19 cellular contexts compared by ENCODE assay signal in genomic region chr6:14451594-14452374, GRCh38.
A peak's percentile ranks its signal among the peaks of the same experiment; 100 is the strongest.
DNase-seq lines count a peak whose midpoint lies in the region; ATAC-seq and TF ChIP-seq lines count a peak whose summit lies in the region.
"Had no signal": no experiment of that assay in that cellular context is flagged by ENCODE, and none has a peak within 500 bp of the region (broad histone marks: within the 10 kb centered on the region; RNA-seq: fewer than 3 reads in every experiment).

No MANE protein-coding gene starts in this region.

- H3K27ac ChIP-seq in DND-41 (ENCODE audit: low read length) = peak overlapping the region; percentile 90
- H3K27ac ChIP-seq in naive thymus-derived CD4-positive, alpha-beta T cell (ENCODE audit: low read depth, low read length) = no peak overlapping the region
- H3K27ac ChIP-seq: KMS-11 had no signal

- peaks cover 86% of the 10 kb centered on the region for H3K4me1 ChIP-seq in DND-41 (ENCODE audit: insufficient read depth, low read length)
- H3K4me1 ChIP-seq in naive thymus-derived CD4-positive, alpha-beta T cell (ENCODE audit: control insufficient read depth in 2 of 2, insufficient read depth in 2 of 2, low read length in 2 of 2) = peaks cover 23 to 41% of the 10 kb centered on the region in 2 donors

- no peaks in the 10 kb centered on the region for H3K27me3 Mint-ChIP-seq in activated T-cell treated with anti-CD3 and anti-CD28 coated beads, Interleukin-2, amount 50 U/mL, for 24 hours
- H3K27me3 Mint-ChIP-seq in activated T-cell treated with anti-CD3 and anti-CD28 coated beads, Interleukin-2, amount 50 U/mL, for 4 hours (ENCODE audit: low read depth) = no peaks in the 10 kb centered on the region
- no peaks in the 10 kb centered on the region for H3K27me3 Mint-ChIP-seq in activated CD4-positive, alpha-beta memory T cell treated with anti-CD3 and anti-CD28 coated beads, Interleukin-2, amount 10 ng/mL, durations not matched to agents 7 days and 5 days
- H3K27me3 Mint-ChIP-seq in naive thymus-derived CD4-positive, alpha-beta T cell = no peaks in the 10 kb centered on the region
- peaks cover 7% of the 10 kb centered on the region; the same call in 1 of the 2 replicates for H3K27me3 Mint-ChIP-seq in HFFc6 (ENCODE audit: insufficient read depth)

- no peak overlapping the region for H3K4me3 ChIP-seq in DND-41 (ENCODE audit: low read depth in 1 of 2, low read length in 2 of 2)
- no peak overlapping the region for H3K4me3 ChIP-seq in naive thymus-derived CD4-positive, alpha-beta T cell (ENCODE audit: low read length)
- H3K4me3 ChIP-seq: HAP-1, MG63 had no signal

- POLR2A ChIA-PET in activated CD4-positive, alpha-beta memory T cell treated with anti-CD3 and anti-CD28 coated beads, Interleukin-2, amount 10 ng/mL, durations not matched to agents 7 days and 5 days (lab: Charles Lee) = interaction anchor here (1.0 kb wide), 2 partner anchors 240 to 280 kb away, joined by 3 read pairs; no protein-coding TSS in a partner anchor
- POLR2A ChIA-PET in naive thymus-derived CD4-positive, alpha-beta T cell (lab: Charles Lee) = interaction anchor here (0.6 to 2.6 kb wide), 2 partner anchors 20 to 209 kb away, joined by 5 to 6 read pairs; no protein-coding TSS in a partner anchor

- H3K36me3 ChIP-seq in DND-41 (ENCODE audit: insufficient read depth, low read length) = no peaks in the 10 kb centered on the region
- H3K36me3 ChIP-seq in naive thymus-derived CD4-positive, alpha-beta T cell (ENCODE audit: control insufficient read depth in 2 of 3, insufficient read depth in 3 of 3, low read length in 3 of 3) = no peaks in the 10 kb centered on the region
- H3K36me3 ChIP-seq: HAP-1, MG63 had no signal

- no peaks in the 10 kb centered on the region for H3K79me2 ChIP-seq in DND-41 (ENCODE audit: insufficient read depth, low read length)

- peaks cover 87% of the 10 kb centered on the region for H3K4me1 Mint-ChIP-seq in activated T-cell treated with anti-CD3 and anti-CD28 coated beads, Interleukin-2, amount 50 U/mL, for 24 hours (ENCODE audit: low read depth)
- H3K4me1 Mint-ChIP-seq in activated T-cell treated with anti-CD3 and anti-CD28 coated beads, Interleukin-2, amount 50 U/mL, for 4 hours (ENCODE audit: low read depth) = peaks cover 58% of the 10 kb centered on the region
- peaks cover 76% of the 10 kb centered on the region for H3K4me1 Mint-ChIP-seq in activated CD4-positive, alpha-beta memory T cell treated with anti-CD3 and anti-CD28 coated beads, Interleukin-2, amount 10 ng/mL, durations not matched to agents 7 days and 5 days
- H3K4me1 Mint-ChIP-seq in naive thymus-derived CD4-positive, alpha-beta T cell = peaks cover 45 to 74% (median 64%) of the 10 kb centered on the region in 7 donors
- H3K4me1 Mint-ChIP-seq in HFFc6 (ENCODE audit: low read depth) = peaks cover 16% of the 10 kb centered on the region

- no peaks in the 10 kb centered on the region for H3K36me3 Mint-ChIP-seq in activated T-cell treated with anti-CD3 and anti-CD28 coated beads, Interleukin-2, amount 50 U/mL, for 24 hours (ENCODE audit: low read depth)
- H3K36me3 Mint-ChIP-seq in activated T-cell treated with anti-CD3 and anti-CD28 coated beads, Interleukin-2, amount 50 U/mL, for 4 hours (ENCODE audit: insufficient read depth) = no peaks in the 10 kb centered on the region
- H3K36me3 Mint-ChIP-seq in activated CD4-positive, alpha-beta memory T cell treated with anti-CD3 and anti-CD28 coated beads, Interleukin-2, amount 10 ng/mL, durations not matched to agents 7 days and 5 days (ENCODE audit: low read depth) = peaks cover 11% of the 10 kb centered on the region
- peaks cover 3 to 16% (median 4%) of the 10 kb centered on the region in 5 donors for H3K36me3 Mint-ChIP-seq in naive thymus-derived CD4-positive, alpha-beta T cell
- H3K36me3 Mint-ChIP-seq in HFFc6 (ENCODE audit: low read depth) = no peaks in the 10 kb centered on the region
- H3K36me3 Mint-ChIP-seq: CD4-positive, CD25-positive, alpha-beta regulatory T cell had no signal

- DNase-seq in activated T-cell treated with anti-CD3 and anti-CD28 coated beads, Interleukin-2, amount 50 U/mL, for 24 hours = no peak
- no peak for DNase-seq in activated T-cell treated with anti-CD3 and anti-CD28 coated beads, Interleukin-2, amount 50 U/mL, for 4 hours
- DNase-seq in DND-41 = no peak
- DNase-seq in activated CD4-positive, alpha-beta memory T cell treated with anti-CD3 and anti-CD28 coated beads, Interleukin-2, amount 10 ng/mL, durations not matched to agents 7 days and 5 days = no peak
- no peak for DNase-seq in naive thymus-derived CD4-positive, alpha-beta T cell
- DNase-seq in HFFc6 = no peak
- no peak for DNase-seq in left colon
- DNase-seq in NCI-H345 (lab: John Stamatoyannopoulos, UW) = no peak
- DNase-seq: Calu3, DMS79, MG63, NCI-H1092, NCI-H146, NCI-H2081 treated with DMSO at 0.1 percent for 48 hours, NCI-H2227 treated with DMSO at 0.1 percent for 48 hours, NCI-H524 treated with DMSO at 0.1 percent for 48 hours had no signal

- intact Hi-C loops in naive thymus-derived CD4-positive, alpha-beta T cell (cut with micrococcal nuclease) = loop anchor here (1.0 to 10.0 kb wide), 10 partner anchors 175 to 796 kb away; partner anchors contain the start of gene JARID2 (in 2 of the 2)
- intact Hi-C loops in left colon (cut with DNase I, micrococcal nuclease) = no loop called here

- H3K4me3 Mint-ChIP-seq in activated T-cell treated with anti-CD3 and anti-CD28 coated beads, Interleukin-2, amount 50 U/mL, for 24 hours = no peak overlapping the region
- no peak overlapping the region for H3K4me3 Mint-ChIP-seq in activated T-cell treated with anti-CD3 and anti-CD28 coated beads, Interleukin-2, amount 50 U/mL, for 4 hours
- no peak overlapping the region for H3K4me3 Mint-ChIP-seq in activated CD4-positive, alpha-beta memory T cell treated with anti-CD3 and anti-CD28 coated beads, Interleukin-2, amount 10 ng/mL, durations not matched to agents 7 days and 5 days
- H3K4me3 Mint-ChIP-seq in naive thymus-derived CD4-positive, alpha-beta T cell = no peak overlapping the region
- H3K4me3 Mint-ChIP-seq in HFFc6 = no peak overlapping the region

- H3K4me2 ChIP-seq in DND-41 (ENCODE audit: insufficient read depth, low read length) = peak overlapping the region; percentile 16
- H3K4me2 ChIP-seq: KMS-11 had no signal

- peaks cover 7% of the 10 kb centered on the region for H3K9me3 Mint-ChIP-seq in activated T-cell treated with anti-CD3 and anti-CD28 coated beads, Interleukin-2, amount 50 U/mL, for 24 hours
- H3K9me3 Mint-ChIP-seq in activated T-cell treated with anti-CD3 and anti-CD28 coated beads, Interleukin-2, amount 50 U/mL, for 4 hours = peaks cover 12% of the 10 kb centered on the region
- peaks cover 10% of the 10 kb centered on the region for H3K9me3 Mint-ChIP-seq in activated CD4-positive, alpha-beta memory T cell treated with anti-CD3 and anti-CD28 coated beads, Interleukin-2, amount 10 ng/mL, durations not matched to agents 7 days and 5 days
- H3K9me3 Mint-ChIP-seq in naive thymus-derived CD4-positive, alpha-beta T cell = peaks cover 0 to 16% (median 5%) of the 10 kb centered on the region in 11 donors
- peaks cover 5% of the 10 kb centered on the region; the same call in 1 of the 2 replicates for H3K9me3 Mint-ChIP-seq in HFFc6

- no peaks in the 10 kb centered on the region for H3K27me3 ChIP-seq in DND-41 (ENCODE audit: insufficient read depth, low read length, poor library complexity)
- no peaks in the 10 kb centered on the region for H3K27me3 ChIP-seq in naive thymus-derived CD4-positive, alpha-beta T cell (ENCODE audit: control insufficient read depth in 2 of 2, insufficient read depth in 2 of 2, low read length in 2 of 2)
- H3K27me3 ChIP-seq: MG63 had no signal

- peak overlapping the region; percentile 87 for H3K27ac Mint-ChIP-seq in activated T-cell treated with anti-CD3 and anti-CD28 coated beads, Interleukin-2, amount 50 U/mL, for 24 hours
- H3K27ac Mint-ChIP-seq in activated CD4-positive, alpha-beta memory T cell treated with anti-CD3 and anti-CD28 coated beads, Interleukin-2, amount 10 ng/mL, durations not matched to agents 7 days and 5 days = peak overlapping the region; percentile 17
- peak overlapping the region in 5 of 9 donors; percentile 36 to 68 (median 66) for H3K27ac Mint-ChIP-seq in naive thymus-derived CD4-positive, alpha-beta T cell
- no peak overlapping the region for H3K27ac Mint-ChIP-seq in HFFc6

- H4K20me1 ChIP-seq in DND-41 (ENCODE audit: insufficient read depth, low read length) = no peaks in the 10 kb centered on the region

- H3K9ac ChIP-seq in DND-41 (ENCODE audit: low read depth, low read length) = peak overlapping the region; percentile 48
- H3K9ac ChIP-seq: KMS-11 had no signal

- CTCF ChIA-PET in activated CD4-positive, alpha-beta memory T cell treated with anti-CD3 and anti-CD28 coated beads, Interleukin-2, amount 10 ng/mL, durations not matched to agents 7 days and 5 days (lab: Charles Lee) = interaction anchor here (0.8 to 2.1 kb wide), 3 partner anchors 9 to 259 kb away, joined by 3 to 5 read pairs (median 3); no protein-coding TSS in a partner anchor
- CTCF ChIA-PET in naive thymus-derived CD4-positive, alpha-beta T cell (lab: Charles Lee) = no interaction called here

- ATAC-seq in activated T-cell treated with anti-CD3 and anti-CD28 coated beads, Interleukin-2, amount 50 U/mL, for 4 hours = no peak
- no peak for ATAC-seq in DND-41 (ENCODE audit: insufficient read depth, low read depth)
- ATAC-seq in naive thymus-derived CD4-positive, alpha-beta T cell = no peak
- ATAC-seq in left colon = no peak

- no peak overlapping the region for H2AFZ ChIP-seq in DND-41 (ENCODE audit: low read depth, low read length)

- peaks cover 4% of the 10 kb centered on the region for H3K9me3 ChIP-seq in DND-41 (ENCODE audit: insufficient read depth, low read length, severe bottlenecking)
- peaks cover 0 to 4% (median 0%) of the 10 kb centered on the region in 3 experiments for H3K9me3 ChIP-seq in naive thymus-derived CD4-positive, alpha-beta T cell (ENCODE audit: control insufficient read depth in 2 of 3, low read length in 3 of 3)
- H3K9me3 ChIP-seq: HAP-1, MG63 had no signal

- no peak for TF ChIP-seq CTCF in DND-41 (IDR thresholded peaks at IDR 0.05; ENCODE audit: borderline replicate concordance, extremely low read depth, low read length, poor library complexity, severe bottlenecking)
- no peak for TF ChIP-seq CTCF in HFFc6 (IDR thresholded peaks at IDR 0.05)

Comparison
In these comparisons a context has a peak if more than half of its experiments do, and no peak if none do; other contexts are left out.
1. intact Hi-C loops: an anchor here in naive thymus-derived CD4-positive, alpha-beta T cell (1.0 to 10.0 kb wide); none called in left colon.